ENCODE assay signal across 8 cellular contexts in genomic region chr9:107282759-107283620, GRCh38. TPM values are rescaled to one million over a fixed set of nuclear protein-coding genes. Genes with fewer than 3 reads are reported as not detected.
DNase-seq lines count a peak whose midpoint lies in the region; ATAC-seq and TF ChIP-seq lines count a peak whose summit lies in the region.

Gene RAD23B, plus strand, starts transcription at chr9:107283279. Its CDS starts 351 bp downstream, at chr9:107283630.

- intact Hi-C loops in ascending aorta (cut with DNase I) = loop anchor here (1.0 to 10.0 kb wide), 5 partner anchors 32 to 449 kb away; partner anchors contain the start of genes KLF4 and ZNF462
- intact Hi-C loops in right cardiac atrium (cut with DNase I) = loop anchor here in 1 of 4 donors (10.0 kb wide), 1 partner anchor 52 kb away; no protein-coding TSS in a partner anchor
- intact Hi-C loops in vagina (cut with DNase I) = loop anchor here (10.0 kb wide), 1 partner anchor 418 kb away; the partner anchor contains the start of gene ZNF462

- H3K36me3 ChIP-seq in ascending aorta (no peaks in the 10 kb centered on the region), vagina (no peaks in the 10 kb centered on the region)

- no peaks in the 10 kb centered on the region for H3K9me3 Mint-ChIP-seq in T-helper 2 cell treated with Interferon-gamma antibody and Interleukin-4, amounts not matched to agents 5 μg/mL and 100 μg/mL, for 36 hours

- TF ChIP-seq POLR2A in vagina (IDR thresholded peaks at IDR 0.05) = peak in 1 of 2 donors; percentile 86

- H3K9me3 ChIP-seq in ascending aorta (no peaks in the 10 kb centered on the region), right cardiac atrium (ENCODE audit: control insufficient read depth, low read length) (no peaks in the 10 kb centered on the region), vagina (no peaks in the 10 kb centered on the region)

- peak; percentile 89 for ATAC-seq in GM18502 (IDR thresholded peaks at IDR 0.05; ENCODE audit: poor library complexity, unreplicated experiment)
- peak; percentile 86 for ATAC-seq in HG02970 (IDR thresholded peaks at IDR 0.05; ENCODE audit: low FRiP score, unreplicated experiment)
- peak; percentile 98 for ATAC-seq in right cardiac atrium

- peaks cover 12% of the 10 kb centered on the region for H3K36me3 Mint-ChIP-seq in T-helper 2 cell treated with Interferon-gamma antibody and Interleukin-4, amounts not matched to agents 5 μg/mL and 100 μg/mL, for 36 hours (ENCODE audit: low read depth)

- H3K27ac ChIP-seq in ascending aorta = peak within 1 kb of the TSS; percentile 98 to 99
- H3K27ac ChIP-seq in right cardiac atrium (ENCODE audit: low read length) = peak within 1 kb of the TSS; percentile 94
- H3K27ac ChIP-seq in vagina = peak within 1 kb of the TSS; percentile 99

- no peaks in the 10 kb centered on the region for H3K27me3 ChIP-seq in ascending aorta
- H3K27me3 ChIP-seq in right cardiac atrium (ENCODE audit: control insufficient read depth, insufficient read depth) = no peaks in the 10 kb centered on the region
- H3K27me3 ChIP-seq in vagina = no peaks in the 10 kb centered on the region

- peak within 1 kb of the TSS; percentile 82 to 95 for H3K4me3 ChIP-seq in ascending aorta
- H3K4me3 ChIP-seq in right cardiac atrium (ENCODE audit: low read length) = peak within 1 kb of the TSS; percentile 76
- H3K4me3 ChIP-seq in vagina = peak within 1 kb of the TSS; percentile 61 to 90

- H3K27me3 Mint-ChIP-seq in T-helper 2 cell treated with Interferon-gamma antibody and Interleukin-4, amounts not matched to agents 5 μg/mL and 100 μg/mL, for 36 hours (ENCODE audit: low read depth) = peaks cover 4% of the 10 kb centered on the region

- TF ChIP-seq CTCF in ascending aorta (IDR thresholded peaks at IDR 0.05) (no peak), vagina (IDR thresholded peaks at IDR 0.05) (no peak)

- H3K27ac Mint-ChIP-seq in T-helper 2 cell treated with Interferon-gamma antibody and Interleukin-4, amounts not matched to agents 5 μg/mL and 100 μg/mL, for 36 hours = peak within 1 kb of the TSS; percentile 92

- WGBS in right cardiac atrium = under 1% methylated on average over 100 of the region's 100 CpGs

- H3K4me1 ChIP-seq in ascending aorta (peaks cover 0 to 8% of the 10 kb centered on the region in 2 donors), right cardiac atrium (ENCODE audit: control insufficient read depth, insufficient read depth, low read length) (no peaks in the 10 kb centered on the region), vagina (peaks cover 42% of the 10 kb centered on the region)

- peak; percentile 97 for DNase-seq in NCI-H1930 (lab: John Stamatoyannopoulos, UW)
- peak; percentile 99 for DNase-seq in T-helper 2 cell treated with Interferon-gamma antibody and Interleukin-4, amounts not matched to agents 5 μg/mL and 100 μg/mL, for 36 hours (ENCODE audit: low spot score)
- DNase-seq in ascending aorta (ENCODE audit: low spot score in 2 of 2) = peak; percentile 93 to 99
- DNase-seq in right cardiac atrium = peak; percentile 99 to 100 (median 99)
- peak; percentile 98 for DNase-seq in putamen (ENCODE audit: low spot score)
- DNase-seq in vagina (ENCODE audit: extremely low spot score in 2 of 2) = peak; percentile 98

- H3K4me3 Mint-ChIP-seq in T-helper 2 cell treated with Interferon-gamma antibody and Interleukin-4, amounts not matched to agents 5 μg/mL and 100 μg/mL, for 36 hours = peak within 1 kb of the TSS; percentile 91

- H3K4me1 Mint-ChIP-seq in T-helper 2 cell treated with Interferon-gamma antibody and Interleukin-4, amounts not matched to agents 5 μg/mL and 100 μg/mL, for 36 hours (ENCODE audit: low read depth) = peaks cover 35% of the 10 kb centered on the region

RNA-seq across cellular contexts. Expression of gene RAD23B, which starts in this region (rescaled TPM):
- total RNA-seq in ascending aorta = 57.7 TPM
- 10 to 100 TPM; 85.4 to 95.0 (median 89.9) TPM for total RNA-seq in right cardiac atrium
- polyA plus RNA-seq in right cardiac atrium = 47.5 TPM
- total RNA-seq in vagina = 61.1 TPM

Comparison
In these comparisons a context has a peak if more than half of its experiments do, and no peak if none do; other contexts are left out.
1. Peak in every context shown above with its lines: DNase-seq, ATAC-seq, H3K4me3 ChIP-seq and H3K27ac ChIP-seq.